In genomic region chr10:110209926-110210662, GRCh38 we compare ENCODE assay signal across 8 cellular contexts. TPM values are rescaled to one million over a fixed set of nuclear protein-coding genes. Genes with fewer than 3 reads are reported as not detected.
DNase-seq lines count a peak whose midpoint lies in the region; TF ChIP-seq lines count a peak whose summit lies in the region.

No MANE protein-coding gene starts in this region.

- H3K4me3 ChIP-seq in skeletal muscle satellite cell (ENCODE audit: low read length), result peak overlapping the region; percentile 77

- peaks cover 4% of the 10 kb centered on the region for H3K4me1 ChIP-seq in skeletal muscle satellite cell (ENCODE audit: control insufficient read depth, insufficient read depth, low read length)

- peaks cover 10% of the 10 kb centered on the region for H3K36me3 Mint-ChIP-seq in brain

- peak overlapping the region; percentile 96 to 100 (median 99) for H3K27ac Mint-ChIP-seq in brain

- peaks cover 64% of the 10 kb centered on the region for H3K4me1 Mint-ChIP-seq in brain

- peak overlapping the region; percentile 98 for H3K4me2 ChIP-seq in skeletal muscle satellite cell (ENCODE audit: low read length)

- no peak for TF ChIP-seq CTCF in brain (conservative IDR thresholded peaks at IDR 0.05)

- H3K27me3 ChIP-seq in skeletal muscle satellite cell (ENCODE audit: control insufficient read depth, insufficient read depth, low read length), result peaks cover 3% of the 10 kb centered on the region

- peaks cover 28% of the 10 kb centered on the region for H3K27me3 Mint-ChIP-seq in brain

- H3K9ac ChIP-seq in skeletal muscle satellite cell (ENCODE audit: low read depth, low read length), result peak overlapping the region; percentile 75

- peaks cover 0 to 6% (median 0%) of the 10 kb centered on the region in 5 experiments for H3K9me3 Mint-ChIP-seq in brain

- peak overlapping the region; percentile 95 to 100 (median 97) for H3K4me3 Mint-ChIP-seq in brain

- DNase-seq in NCI-H524 (lab: John Stamatoyannopoulos, UW) (peak; percentile 14 to 70), NCI-H524 treated with DMSO at 0.1 percent for 48 hours (lab: John Stamatoyannopoulos, UW) (no peak), SK-N-DZ (ENCODE audit: low spot score) (peak; percentile 43), iPS-NIHi11 (ENCODE audit: low spot score) (peak; percentile 34), NCI-H2107 (lab: John Stamatoyannopoulos, UW) (no peak), NCI-H2029 treated with DMSO at 0.1 percent for 48 hours (lab: John Stamatoyannopoulos, UW) (no peak)

- no peaks in the 10 kb centered on the region for H3K36me3 ChIP-seq in skeletal muscle satellite cell (ENCODE audit: insufficient read depth, low read length)

- H3K9me3 ChIP-seq in skeletal muscle satellite cell (replicated peaks; ENCODE audit: low read length), result no peaks in the 10 kb centered on the region

RNA-seq across cellular contexts. Expression of gene MXI1, which starts 2.7 kb away (rescaled TPM):
- 29.5 and 30.7 TPM in 2 replicates for polyA plus RNA-seq in SK-N-DZ (2014; cell fraction: cytosol; rRNA removed)
- 18.9 and 23.2 TPM in 2 replicates for polyA plus RNA-seq in SK-N-DZ (2014; cell fraction: nucleus; rRNA removed)
- 44.0 TPM for polyA plus RNA-seq in brain (ENCODE audit: insufficient read depth, low read depth, low replicate concordance)
- 11.7 and 15.3 TPM in 2 replicates for total RNA-seq in skeletal muscle satellite cell (2012; rRNA removed)

Comparison
In these comparisons a context has a peak if more than half of its experiments do, and no peak if none do; other contexts are left out.
1. DNase-seq: peak in NCI-H524 (2 of 2), SK-N-DZ (single experiment) and iPS-NIHi11 (single experiment); none in NCI-H524 treated with DMSO at 0.1 percent for 48 hours (single experiment), NCI-H2107 (single experiment) and NCI-H2029 treated with DMSO at 0.1 percent for 48 hours (single experiment).